Comparison of ENCODE assay signal across 1 cellular context in genomic region chr19:1167687-1168561, GRCh38.
TF ChIP-seq lines count a peak whose summit lies in the region.

No MANE protein-coding gene starts in this region.

TF ChIP-seq in SK-N-SH treated with all-trans-retinoic acid at 6 μM for 48 hours, 23 proteins besides CTCF, POLR2A, EP300 and RAD21 (continued from another document):
- TF ChIP-seq TSHZ2 (CRISPR knock-in tag; IDR thresholded peaks at IDR 0.05) (no peak), ZFP30 (CRISPR knock-in tag; IDR thresholded peaks at IDR 0.05) (no peak), BACH2 (CRISPR knock-in tag; IDR thresholded peaks at IDR 0.05; ENCODE audit: borderline replicate concordance) (no peak), GLIS3 (CRISPR knock-in tag; IDR thresholded peaks at IDR 0.05) (no peak), TOX (CRISPR knock-in tag; IDR thresholded peaks at IDR 0.05; ENCODE audit: borderline replicate concordance) (no peak), PPARA (CRISPR knock-in tag; IDR thresholded peaks at IDR 0.05; ENCODE audit: borderline replicate concordance) (no peak), ZFP3 (CRISPR knock-in tag; IDR thresholded peaks at IDR 0.05) (no peak), ISL1 (CRISPR knock-in tag; IDR thresholded peaks at IDR 0.05) (no peak)
